Comparison of ENCODE assay signal across 8 cellular contexts in genomic region chr7:128427289-128427891, GRCh38. TPM values are rescaled to one million over a fixed set of nuclear protein-coding genes. Genes with fewer than 3 reads are reported as not detected.
DNase-seq lines count a peak whose midpoint lies in the region; ATAC-seq, FAIRE-seq and TF ChIP-seq lines count a peak whose summit lies in the region.

No MANE protein-coding gene starts in this region.

- peak; percentile 67 to 68 for ATAC-seq in activated T-cell treated with anti-CD3 and anti-CD28 coated beads, Interleukin-2, amount 50 U/mL, for 4 hours
- ATAC-seq in HG03432 (IDR thresholded peaks at IDR 0.05; ENCODE audit: unreplicated experiment) (peak; percentile 52), right lobe of liver (peak; percentile 74 to 81 (median 78)), HG03135 (IDR thresholded peaks at IDR 0.05; ENCODE audit: unreplicated experiment) (no peak)

- no peak for FAIRE-seq in urothelium cell line (lab: Jason Lieb, UNC)

- no peak overlapping the region for H3K4me3 Mint-ChIP-seq in activated T-cell treated with anti-CD3 and anti-CD28 coated beads, Interleukin-2, amount 50 U/mL, for 4 hours

- TF ChIP-seq CTCF in right lobe of liver (IDR thresholded peaks at IDR 0.05) = peak; percentile 69 to 95 (median 78)

- H3K9me3 Mint-ChIP-seq in activated T-cell treated with anti-CD3 and anti-CD28 coated beads, Interleukin-2, amount 50 U/mL, for 4 hours = no peaks in the 10 kb centered on the region

- H3K27me3 Mint-ChIP-seq in activated T-cell treated with anti-CD3 and anti-CD28 coated beads, Interleukin-2, amount 50 U/mL, for 4 hours (ENCODE audit: low read depth) = peaks cover 10% of the 10 kb centered on the region

- no peak overlapping the region for H3K4me3 ChIP-seq in right lobe of liver

- peaks cover 2% of the 10 kb centered on the region for H3K4me1 Mint-ChIP-seq in activated T-cell treated with anti-CD3 and anti-CD28 coated beads, Interleukin-2, amount 50 U/mL, for 4 hours (ENCODE audit: low read depth)

- H3K9me3 ChIP-seq in right lobe of liver = no peaks in the 10 kb centered on the region

- intact Hi-C loops in right lobe of liver (cut with DNase I) = loop anchor here in 1 of 2 donors (5.0 kb wide), 1 partner anchor 35 kb away; no protein-coding TSS in a partner anchor

- H3K36me3 Mint-ChIP-seq in activated T-cell treated with anti-CD3 and anti-CD28 coated beads, Interleukin-2, amount 50 U/mL, for 4 hours (ENCODE audit: insufficient read depth) = no peaks in the 10 kb centered on the region

- H3K27me3 ChIP-seq in right lobe of liver = no peaks in the 10 kb centered on the region

- H3K27ac ChIP-seq in right lobe of liver = no peak overlapping the region

- DNase-seq in activated T-cell treated with anti-CD3 and anti-CD28 coated beads, Interleukin-2, amount 50 U/mL, for 4 hours = no peak
- DNase-seq in activated T-cell treated with anti-CD3 and anti-CD28 coated beads, Interleukin-2, amount 50 U/mL, for 1 hour = no peak
- DNase-seq in NOMO-1 treated with DMSO at 0.1 percent for 48 hours (lab: John Stamatoyannopoulos, UW; ENCODE audit: unreplicated experiment) (peak; percentile 13), cerebellum (ENCODE audit: low spot score) (peak; percentile 61), right lobe of liver (no peak), urothelium cell line (ENCODE audit: low spot score) (peak; percentile 32)

- no peaks in the 10 kb centered on the region for H3K36me3 ChIP-seq in right lobe of liver

- WGBS in right lobe of liver (ENCODE audit: insufficient coverage, low coverage, low lambda C conversion rate, missing lambda C conversion rate) = 6% methylated on average over 7 of the region's 7 CpGs

- TF ChIP-seq POLR2A in right lobe of liver (IDR thresholded peaks at IDR 0.05) = no peak

- peaks cover 0 to 9% (median 2%) of the 10 kb centered on the region in 4 donors for H3K4me1 ChIP-seq in right lobe of liver

RNA-seq across cellular contexts. Expression of gene IMPDH1, which starts 17.6 kb away (rescaled TPM):
- total RNA-seq in activated T-cell treated with anti-CD3 and anti-CD28 coated beads, Interleukin-2, amount 50 U/mL, for 4 hours = 100 to 1,000 TPM in 2 of 3 donors, 10 to 100 TPM in 1; 88.4 to 110 (median 109) TPM
- total RNA-seq in cerebellum (38.3 TPM), right lobe of liver (1 to 10 TPM; 3.0 to 9.8 (median 5.5) TPM)

RNA-seq across cellular contexts. Expression of gene HILPDA, which starts 28.3 kb away (rescaled TPM):
- total RNA-seq in activated T-cell treated with anti-CD3 and anti-CD28 coated beads, Interleukin-2, amount 50 U/mL, for 4 hours = 10 to 100 TPM; 18.4 to 26.6 (median 23.7) TPM
- total RNA-seq in cerebellum (33.6 TPM), right lobe of liver (10 to 100 TPM in 1 of 6 experiments, 1 to 10 TPM in 5; 1.8 to 60.6 (median 3.6) TPM)

RNA-seq across cellular contexts. Expression of gene METTL2B, which starts 49.2 kb away (rescaled TPM):
- 10 to 100 TPM; 68.5 to 74.2 (median 73.7) TPM for total RNA-seq in activated T-cell treated with anti-CD3 and anti-CD28 coated beads, Interleukin-2, amount 50 U/mL, for 4 hours
- 38.0 TPM for total RNA-seq in cerebellum
- 10 to 100 TPM; 10.8 to 15.1 (median 13.6) TPM for total RNA-seq in right lobe of liver

Comparison
In these comparisons a context has a peak if more than half of its experiments do, and no peak if none do; other contexts are left out.
1. DNase-seq: peak in NOMO-1 treated with DMSO at 0.1 percent for 48 hours (single experiment), cerebellum (single experiment) and urothelium cell line (single experiment); none in activated T-cell treated with anti-CD3 and anti-CD28 coated beads, Interleukin-2, amount 50 U/mL, for 4 hours (single experiment), activated T-cell treated with anti-CD3 and anti-CD28 coated beads, Interleukin-2, amount 50 U/mL, for 1 hour (single experiment) and right lobe of liver (0 of 3).